Comparison of ENCODE assay signal across 8 cellular contexts in the genomic region with DNA sequence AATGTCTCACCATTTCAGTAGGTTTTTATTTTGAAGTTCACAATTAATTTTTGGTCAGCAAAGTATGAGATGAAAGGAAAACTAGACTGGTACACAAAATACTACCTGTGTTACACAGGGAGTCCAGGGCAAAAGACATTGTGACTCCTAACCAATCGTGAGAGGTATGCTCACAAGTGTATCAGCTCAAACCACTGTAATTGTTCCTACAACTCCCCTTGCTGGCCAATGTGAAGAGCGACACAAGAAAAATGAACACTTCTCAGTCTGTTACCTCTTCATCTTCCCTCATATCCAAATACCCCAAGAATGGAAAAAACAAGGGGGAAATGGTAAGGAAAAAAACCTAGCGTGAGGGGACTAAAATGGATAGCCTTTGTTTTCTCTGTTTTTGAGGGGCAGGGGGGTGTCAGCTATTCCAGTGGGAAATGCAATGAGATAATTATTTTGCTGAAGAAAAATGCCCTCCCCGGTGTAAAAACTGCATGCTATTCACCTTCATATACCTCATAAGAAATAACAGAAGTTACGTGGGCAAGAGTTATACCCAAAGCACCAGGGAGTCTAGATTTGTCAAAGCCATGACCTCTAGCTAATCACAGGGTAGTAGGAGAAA. TPM values are rescaled to one million over a fixed set of nuclear protein-coding genes. Genes with fewer than 3 reads are reported as not detected.
DNase-seq lines count a peak whose midpoint lies in the region; ATAC-seq and TF ChIP-seq lines count a peak whose summit lies in the region.

No MANE protein-coding gene starts in this region.

- DNase-seq in NCI-H1105 treated with DMSO at 0.1 percent for 48 hours (lab: John Stamatoyannopoulos, UW) (peak; percentile 12), NCI-H1105 (lab: John Stamatoyannopoulos, UW) (no peak), Kasumi-1 (lab: John Stamatoyannopoulos, UW) (peak; percentile 63 to 73), RWPE2 (ENCODE audit: low spot score) (no peak), foreskin keratinocyte (peak in 1 of 2 donors; percentile 57), stomach (no peak), cortex of kidney (lab: John Stamatoyannopoulos, UW) (no peak)

- H3K4me3 ChIP-seq in RWPE2 (ENCODE audit: severe bottlenecking) (no peak overlapping the region), stomach (no peak overlapping the region)

- peak; percentile 50 for ATAC-seq in GM21737 (IDR thresholded peaks at IDR 0.05; ENCODE audit: unreplicated experiment)
- ATAC-seq in RWPE2 (ENCODE audit: low read depth), result peak; percentile 78; the same call in 2 of the 3 replicates
- ATAC-seq in foreskin keratinocyte, result peak; percentile 57

- H3K27me3 ChIP-seq in RWPE2 (ENCODE audit: insufficient read depth, poor library complexity, severe bottlenecking) (no peaks in the 10 kb centered on the region), foreskin keratinocyte (peaks cover 3% of the 10 kb centered on the region), stomach (no peaks in the 10 kb centered on the region)

- H3K4me1 ChIP-seq in RWPE2 (ENCODE audit: insufficient read depth, poor library complexity, severe bottlenecking) (peaks cover 5% of the 10 kb centered on the region), foreskin keratinocyte (no peaks in the 10 kb centered on the region), stomach (peaks cover 10 to 35% (median 17%) of the 10 kb centered on the region in 4 donors)

- no peak overlapping the region for H3K27ac ChIP-seq in RWPE2 (ENCODE audit: poor library complexity, severe bottlenecking)
- H3K27ac ChIP-seq in foreskin keratinocyte, result no peak overlapping the region
- peak overlapping the region in 4 of 5 donors; percentile 54 to 70 (median 66) for H3K27ac ChIP-seq in stomach

- 33 to 45% (median 35%) methylated on average over 5 of the region's 5 CpGs for WGBS in stomach, 5 donors

- intact Hi-C loops in stomach (cut with DNase I; ENCODE audit: low total_unique reads), result no loop called here

- no peak for TF ChIP-seq EP300 in stomach (IDR thresholded peaks at IDR 0.05)

- H3K36me3 ChIP-seq in RWPE2 (ENCODE audit: low read depth) (no peaks in the 10 kb centered on the region), stomach (no peaks in the 10 kb centered on the region)

- TF ChIP-seq POLR2A in stomach (IDR thresholded peaks at IDR 0.05), result no peak

- TF ChIP-seq CTCF in RWPE2 (IDR thresholded peaks at IDR 0.05; ENCODE audit: poor library complexity, severe bottlenecking), result peak; percentile 82
- peak; percentile 83 for TF ChIP-seq CTCF in foreskin keratinocyte (conservative IDR thresholded peaks at IDR 0.05)
- peak in 4 of 7 experiments; percentile 35 to 84 (median 59) for TF ChIP-seq CTCF in stomach (IDR thresholded peaks at IDR 0.05)

- H3K9me3 ChIP-seq in RWPE2 (ENCODE audit: severe bottlenecking) (no peaks in the 10 kb centered on the region), stomach (no peaks in the 10 kb centered on the region)

RNA-seq across cellular contexts. Expression of gene NSUN7, which starts 30.6 kb away (rescaled TPM):
- total RNA-seq in foreskin keratinocyte (0.71 and 1.3 TPM in 2 replicates), stomach (10 to 100 TPM in 4 of 5 donors, 1 to 10 TPM in 1; 2.3 to 17.3 (median 11.6) TPM)
- polyA plus RNA-seq in foreskin keratinocyte (0.33 and 0.41 TPM in 2 replicates), stomach (1 to 10 TPM; 2.0 to 5.3 (median 3.4) TPM)

Comparison
In these comparisons a context has a peak if more than half of its experiments do, and no peak if none do; other contexts are left out.
1. DNase-seq: peak in NCI-H1105 treated with DMSO at 0.1 percent for 48 hours (single experiment) and Kasumi-1 (2 of 2); none in NCI-H1105 (single experiment), RWPE2 (single experiment), stomach (single experiment) and cortex of kidney (single experiment).
2. H3K27ac ChIP-seq: peak in stomach (4 of 5); none in RWPE2 (single experiment) and foreskin keratinocyte (single experiment).
3. Peak in every context shown above with its lines, with median percentiles within 50 percentile points of each other: ATAC-seq and CTCF ChIP-seq.